Comparison of ENCODE assay signal across 8 cellular contexts in the genomic region with DNA sequence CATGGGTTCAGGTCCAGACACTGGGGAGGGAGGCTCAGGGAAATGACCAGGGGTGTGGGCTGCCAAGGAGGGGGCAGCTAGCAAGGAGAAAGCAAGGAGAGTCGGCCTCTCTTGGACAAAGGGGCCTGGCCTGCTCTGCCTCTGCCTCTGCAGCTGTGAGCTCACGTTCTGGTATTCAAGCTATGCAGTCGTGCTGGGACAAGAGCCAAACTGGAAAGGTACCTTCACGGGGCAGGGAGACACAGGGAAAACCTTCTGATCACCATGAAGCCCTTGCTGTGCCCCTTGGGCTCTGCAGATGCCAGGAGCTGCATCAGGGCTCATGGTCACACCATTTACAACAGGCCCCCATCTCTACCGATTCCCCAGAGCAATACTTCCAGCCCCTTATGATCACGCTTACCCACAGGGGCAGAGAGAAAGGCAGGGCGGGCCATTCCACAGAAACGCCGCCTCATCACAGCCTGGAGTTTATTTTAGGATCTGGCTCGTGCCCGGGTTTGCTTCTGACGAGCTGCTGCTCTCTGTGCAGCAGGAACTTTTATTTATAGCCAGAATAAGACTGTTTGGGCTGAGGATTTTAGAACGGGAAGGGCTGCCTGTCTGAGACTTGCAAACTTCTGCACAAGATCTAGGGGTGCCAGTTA.
DNase-seq lines count a peak whose midpoint lies in the region; ATAC-seq lines count a peak whose summit lies in the region.

No MANE protein-coding gene starts in this region.

- ATAC-seq in central memory CD8-positive, alpha-beta T cell (replicated peaks; ENCODE audit: extremely low read depth, poor library complexity, severe bottlenecking): no peak
- no peak for ATAC-seq in GM19452 (IDR thresholded peaks at IDR 0.05; ENCODE audit: unreplicated experiment)
- ATAC-seq in HG02938 (IDR thresholded peaks at IDR 0.05; ENCODE audit: unreplicated experiment): no peak

- no peaks in the 10 kb centered on the region for H3K9me3 Mint-ChIP-seq in central memory CD8-positive, alpha-beta T cell

- H3K27ac ChIP-seq in subcutaneous abdominal adipose tissue (ENCODE audit: low read depth, low read length): peak overlapping the region; percentile 73
- H3K27ac ChIP-seq in effector memory CD4-positive, alpha-beta T cell (ENCODE audit: insufficient read depth, low read length, poor library complexity, severe bottlenecking): no peak overlapping the region

- peak; percentile 44 for DNase-seq in HuH-7 (ENCODE audit: low spot score)
- DNase-seq in central memory CD8-positive, alpha-beta T cell (ENCODE audit: low spot score in 2 of 2): no peak
- DNase-seq in islet precursor cell: peak; percentile 97
- DNase-seq in GM19240 (ENCODE audit: insufficient read length, low spot score): no peak
- no peak for DNase-seq in effector memory CD4-positive, alpha-beta T cell

- peak overlapping the region; percentile 32 for H3K27ac Mint-ChIP-seq in central memory CD8-positive, alpha-beta T cell (ENCODE audit: low read depth)

- H3K36me3 Mint-ChIP-seq in central memory CD8-positive, alpha-beta T cell (ENCODE audit: insufficient read depth): peaks cover 39% of the 10 kb centered on the region

- no peaks in the 10 kb centered on the region for H3K27me3 ChIP-seq in subcutaneous abdominal adipose tissue (ENCODE audit: control insufficient read depth in 5 of 5, insufficient read depth in 4 of 5, low read length in 5 of 5)
- no peaks in the 10 kb centered on the region for H3K27me3 ChIP-seq in effector memory CD4-positive, alpha-beta T cell (replicated peaks; ENCODE audit: control insufficient read depth, insufficient read depth, low read length, poor library complexity, severe bottlenecking)

- H3K9me3 ChIP-seq in subcutaneous abdominal adipose tissue (ENCODE audit: control insufficient read depth in 5 of 5, low read length in 5 of 5): no peaks in the 10 kb centered on the region
- no peaks in the 10 kb centered on the region for H3K9me3 ChIP-seq in effector memory CD4-positive, alpha-beta T cell (ENCODE audit: control insufficient read depth, low read length)

- H3K4me3 Mint-ChIP-seq in central memory CD8-positive, alpha-beta T cell: no peak overlapping the region

- peaks cover 19% of the 10 kb centered on the region for H3K4me1 Mint-ChIP-seq in central memory CD8-positive, alpha-beta T cell

- H3K4me1 ChIP-seq in subcutaneous abdominal adipose tissue (ENCODE audit: control insufficient read depth in 5 of 5, insufficient read depth in 5 of 5, low read length in 5 of 5): peaks cover 20 to 38% (median 32%) of the 10 kb centered on the region in 5 donors
- no peaks in the 10 kb centered on the region for H3K4me1 ChIP-seq in effector memory CD4-positive, alpha-beta T cell (ENCODE audit: control insufficient read depth, insufficient read depth, low read length, poor library complexity, severe bottlenecking)

- no peaks in the 10 kb centered on the region for H3K27me3 Mint-ChIP-seq in central memory CD8-positive, alpha-beta T cell

- peak overlapping the region in 2 of 5 donors; percentile 2 to 49 for H3K9ac ChIP-seq in subcutaneous abdominal adipose tissue (ENCODE audit: low read length in 5 of 5)

- H3K4me3 ChIP-seq in subcutaneous abdominal adipose tissue (ENCODE audit: low read depth in 1 of 5, low read length in 5 of 5): peak overlapping the region in 2 of 5 donors; percentile 11 to 39
- no peak overlapping the region for H3K4me3 ChIP-seq in effector memory CD4-positive, alpha-beta T cell (ENCODE audit: insufficient read depth, low read depth, low read length, poor library complexity, severe bottlenecking)

- H3K36me3 ChIP-seq in subcutaneous abdominal adipose tissue (ENCODE audit: control insufficient read depth in 5 of 5, insufficient read depth in 5 of 5, low read length in 5 of 5): peaks cover 0 to 77% (median 56%) of the 10 kb centered on the region in 5 donors
- H3K36me3 ChIP-seq in effector memory CD4-positive, alpha-beta T cell (ENCODE audit: control insufficient read depth, insufficient read depth, low read length): peaks cover 56% of the 10 kb centered on the region

Comparison
In these comparisons a context has a peak if more than half of its experiments do, and no peak if none do; other contexts are left out.
1. DNase-seq: peak in HuH-7 (single experiment) and islet precursor cell (single experiment); none in central memory CD8-positive, alpha-beta T cell (0 of 2), GM19240 (single experiment) and effector memory CD4-positive, alpha-beta T cell (0 of 3).